Comparison of ENCODE assay signal across 22 cellular contexts in the genomic region with DNA sequence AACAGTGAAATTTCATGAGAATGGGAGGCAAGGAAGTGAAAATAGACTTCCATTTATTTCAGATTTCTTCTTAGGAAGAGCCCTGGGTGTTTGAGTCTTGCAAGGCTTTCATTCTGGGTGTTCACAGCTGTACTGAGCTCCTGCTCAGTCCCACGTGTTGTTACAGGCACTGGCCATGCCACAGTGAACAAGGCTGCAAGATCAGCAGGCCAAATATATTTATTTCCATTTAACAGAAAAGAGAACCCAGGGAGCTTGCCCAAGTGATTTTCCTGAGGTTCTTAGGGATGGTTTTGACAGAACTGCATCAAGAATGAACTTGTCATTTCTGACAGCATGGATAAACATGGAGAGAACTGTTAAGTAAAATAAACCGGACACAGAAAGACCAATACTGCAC. TPM values are rescaled to one million over a fixed set of nuclear protein-coding genes. Genes with fewer than 3 reads are reported as not detected.
DNase-seq lines count a peak whose midpoint lies in the region; TF ChIP-seq lines count a peak whose summit lies in the region.
"Had no signal": no experiment of that assay in that cellular context is flagged by ENCODE, and none has a peak within 500 bp of the region (broad histone marks: within the 10 kb centered on the region; RNA-seq: fewer than 3 reads in every experiment).

No MANE protein-coding gene starts in this region.

- no peak overlapping the region for H3K4me3 Mint-ChIP-seq in endothelial cell (ENCODE audit: unreplicated experiment)
- no peak overlapping the region for H3K4me3 Mint-ChIP-seq in nephron progenitor cell
- H3K4me3 Mint-ChIP-seq: activated CD4-positive, alpha-beta memory T cell treated with anti-CD3 and anti-CD28 coated beads, Interleukin-2, amount 10 ng/mL, durations not matched to agents 7 days and 5 days; activated naive CD4-positive, alpha-beta T cell treated with anti-CD3 and anti-CD28 coated beads for 36 hours; natural killer cell treated with Interleukin-12 subunit alpha and Interleukin-12 subunit beta and Interleukin-15 and Interleukin-18, amount 100 ng/mL, for 72 hours; stimulated activated naive B cell treated with anti-CD40 and anti-IgM and Interleukin-4, amounts not matched to agents 10 μg/mL and 1 μg/mL and 100 μg/mL, for 72 hours had no signal

- H3K4me3 ChIP-seq in astrocyte of the cerebellum (ENCODE audit: low read depth, low read length) (no peak overlapping the region), subcutaneous abdominal adipose tissue (ENCODE audit: low read depth in 1 of 5, low read length in 5 of 5) (peak overlapping the region in 1 of 5 donors; percentile 4)
- H3K4me3 ChIP-seq: ascending aorta, SK-N-MC, thyroid gland had no signal

- peak overlapping the region; percentile 63 for H3K27ac ChIP-seq in subcutaneous abdominal adipose tissue (ENCODE audit: low read depth, low read length)
- H3K27ac ChIP-seq: ascending aorta, SK-N-MC, thyroid gland had no signal

- H3K27me3 ChIP-seq in subcutaneous abdominal adipose tissue (ENCODE audit: control insufficient read depth in 5 of 5, insufficient read depth in 4 of 5, low read length in 5 of 5), result no peaks in the 10 kb centered on the region
- H3K27me3 ChIP-seq: ascending aorta, thyroid gland had no signal

- H3K36me3 Mint-ChIP-seq in endothelial cell (ENCODE audit: low read depth, unreplicated experiment) (no peaks in the 10 kb centered on the region), nephron progenitor cell (ENCODE audit: low read depth) (no peaks in the 10 kb centered on the region)
- H3K36me3 Mint-ChIP-seq: natural killer cell treated with Interleukin-12 subunit alpha and Interleukin-12 subunit beta and Interleukin-15 and Interleukin-18, amount 100 ng/mL, for 72 hours; stimulated activated naive B cell treated with anti-CD40 and anti-IgM and Interleukin-4, amounts not matched to agents 10 μg/mL and 1 μg/mL and 100 μg/mL, for 72 hours had no signal

- H3K27ac Mint-ChIP-seq in endothelial cell (ENCODE audit: unreplicated experiment) (no peak overlapping the region), nephron progenitor cell (no peak overlapping the region)
- H3K27ac Mint-ChIP-seq: activated CD4-positive, alpha-beta memory T cell treated with anti-CD3 and anti-CD28 coated beads, Interleukin-2, amount 10 ng/mL, durations not matched to agents 7 days and 5 days; activated naive CD4-positive, alpha-beta T cell treated with anti-CD3 and anti-CD28 coated beads for 36 hours; natural killer cell treated with Interleukin-12 subunit alpha and Interleukin-12 subunit beta and Interleukin-15 and Interleukin-18, amount 100 ng/mL, for 72 hours; stimulated activated naive B cell treated with anti-CD40 and anti-IgM and Interleukin-4, amounts not matched to agents 10 μg/mL and 1 μg/mL and 100 μg/mL, for 72 hours had no signal

- no peaks in the 10 kb centered on the region for H3K36me3 ChIP-seq in subcutaneous abdominal adipose tissue (ENCODE audit: control insufficient read depth in 5 of 5, insufficient read depth in 5 of 5, low read length in 5 of 5)
- H3K36me3 ChIP-seq: ascending aorta, thyroid gland had no signal

- H3K9me3 ChIP-seq in subcutaneous abdominal adipose tissue (ENCODE audit: control insufficient read depth in 5 of 5, low read length in 5 of 5), result no peaks in the 10 kb centered on the region
- H3K9me3 ChIP-seq: ascending aorta, thyroid gland had no signal

- TF ChIP-seq CTCF in astrocyte of the cerebellum (IDR thresholded peaks at IDR 0.05; ENCODE audit: low read depth, low read length, missing control alignments), result no peak
- no peak for TF ChIP-seq CTCF in endothelial cell (IDR thresholded peaks at IDR 0.05; ENCODE audit: unreplicated experiment)
- TF ChIP-seq CTCF in nephron progenitor cell (IDR thresholded peaks at IDR 0.05), result no peak

- peak; percentile 41 for DNase-seq in astrocyte of the cerebellum (ENCODE audit: low read depth)
- DNase-seq in fibroblast of peridontal ligament (ENCODE audit: extremely low read depth), result peak; percentile 66
- DNase-seq in iris pigment epithelial cell (ENCODE audit: low read depth), result peak; percentile 21
- no peak for DNase-seq in endothelial cell (ENCODE audit: low spot score)
- no peak for DNase-seq in NCI-H774 (lab: John Stamatoyannopoulos, UW)
- DNase-seq in nephron progenitor cell, result no peak
- DNase-seq: activated CD4-positive, alpha-beta memory T cell treated with anti-CD3 and anti-CD28 coated beads, Interleukin-2, amount 10 ng/mL, durations not matched to agents 7 days and 5 days; activated CD4-positive, CD25-positive, alpha-beta regulatory T cell; activated naive CD4-positive, alpha-beta T cell treated with anti-CD3 and anti-CD28 coated beads for 36 hours; activated T-cell treated with anti-CD3 and anti-CD28 coated beads, Interleukin-2, amount 50 U/mL, for 1 hour; dermis blood vessel endothelial cell; islet precursor cell; KG1; NCI-H1048; NCI-H2029 treated with DMSO at 0.1 percent for 48 hours; NCI-H446; stimulated activated naive B cell treated with anti-CD40 and anti-IgM and Interleukin-4, amounts not matched to agents 10 μg/mL and 1 μg/mL and 100 μg/mL, for 72 hours had no signal

- in situ Hi-C loops in astrocyte of the cerebellum (cut with HindIII; ENCODE audit: low sequenced_read_pairs), result no loop called here

- H3K4me1 ChIP-seq in subcutaneous abdominal adipose tissue (ENCODE audit: control insufficient read depth in 5 of 5, insufficient read depth in 5 of 5, low read length in 5 of 5), result peaks cover 1 to 28% (median 16%) of the 10 kb centered on the region in 5 donors
- H3K4me1 ChIP-seq: ascending aorta had no signal

- H3K4me1 Mint-ChIP-seq in endothelial cell (ENCODE audit: unreplicated experiment) (peaks cover 13% of the 10 kb centered on the region), nephron progenitor cell (no peaks in the 10 kb centered on the region)
- H3K4me1 Mint-ChIP-seq: activated CD4-positive, alpha-beta memory T cell treated with anti-CD3 and anti-CD28 coated beads, Interleukin-2, amount 10 ng/mL, durations not matched to agents 7 days and 5 days; stimulated activated naive B cell treated with anti-CD40 and anti-IgM and Interleukin-4, amounts not matched to agents 10 μg/mL and 1 μg/mL and 100 μg/mL, for 72 hours had no signal

- H3K9me3 Mint-ChIP-seq in endothelial cell (ENCODE audit: unreplicated experiment) (no peaks in the 10 kb centered on the region), nephron progenitor cell (no peaks in the 10 kb centered on the region)
- H3K9me3 Mint-ChIP-seq: activated naive CD4-positive, alpha-beta T cell treated with anti-CD3 and anti-CD28 coated beads for 36 hours; stimulated activated naive B cell treated with anti-CD40 and anti-IgM and Interleukin-4, amounts not matched to agents 10 μg/mL and 1 μg/mL and 100 μg/mL, for 72 hours had no signal

- H3K9ac ChIP-seq in subcutaneous abdominal adipose tissue (ENCODE audit: low read length in 5 of 5), result peak overlapping the region in 1 of 5 donors; percentile 19

- H3K27me3 Mint-ChIP-seq in endothelial cell (ENCODE audit: unreplicated experiment) (peaks cover 2% of the 10 kb centered on the region), nephron progenitor cell (ENCODE audit: low read depth, poor library complexity) (no peaks in the 10 kb centered on the region)
- H3K27me3 Mint-ChIP-seq: activated CD4-positive, alpha-beta memory T cell treated with anti-CD3 and anti-CD28 coated beads, Interleukin-2, amount 10 ng/mL, durations not matched to agents 7 days and 5 days; natural killer cell treated with Interleukin-12 subunit alpha and Interleukin-12 subunit beta and Interleukin-15 and Interleukin-18, amount 100 ng/mL, for 72 hours; stimulated activated naive B cell treated with anti-CD40 and anti-IgM and Interleukin-4, amounts not matched to agents 10 μg/mL and 1 μg/mL and 100 μg/mL, for 72 hours had no signal

RNA-seq across cellular contexts. Expression of a gene that starts 54.5 kb away (rescaled TPM):
- total RNA-seq in endothelial cell (ENCODE audit: unreplicated experiment), result 3.8 TPM
- total RNA-seq: activated CD4-positive, alpha-beta memory T cell treated with anti-CD3 and anti-CD28 coated beads, Interleukin-2, amount 10 ng/mL, durations not matched to agents 7 days and 5 days; activated naive CD4-positive, alpha-beta T cell treated with anti-CD3 and anti-CD28 coated beads for 36 hours; natural killer cell treated with Interleukin-12 subunit alpha and Interleukin-12 subunit beta and Interleukin-15 and Interleukin-18, amount 100 ng/mL, for 72 hours had no signal

Comparison
In these comparisons a context has a peak if more than half of its experiments do, and no peak if none do; other contexts are left out.
1. DNase-seq: peak in astrocyte of the cerebellum (single experiment), fibroblast of peridontal ligament (single experiment) and iris pigment epithelial cell (single experiment); none in endothelial cell (single experiment), NCI-H774 (single experiment) and nephron progenitor cell (single experiment).